In genomic region chr10:14602807-14603538, GRCh38 we compare ENCODE assay signal across 8 cellular contexts.
A peak's percentile ranks its signal among the peaks of the same experiment; 100 is the strongest.
DNase-seq lines count a peak whose midpoint lies in the region; ATAC-seq, FAIRE-seq and TF ChIP-seq lines count a peak whose summit lies in the region.

No MANE protein-coding gene starts in this region.

- H3K27me3 ChIP-seq in BE2C, result no peaks in the 10 kb centered on the region
- H3K27me3 ChIP-seq in Loucy (ENCODE audit: insufficient read depth, low read length, poor library complexity, severe bottlenecking), result no peaks in the 10 kb centered on the region

- FAIRE-seq in urothelium cell line (lab: Jason Lieb, UNC), result no peak

- H3K4me3 ChIP-seq in BE2C (ENCODE audit: low read depth, low read length), result peak overlapping the region; percentile 90
- H3K4me3 ChIP-seq in Loucy (ENCODE audit: low read length, poor library complexity, severe bottlenecking), result peak overlapping the region; percentile 82
- peak overlapping the region; percentile 97 for H3K4me3 ChIP-seq in coronary artery

- no peak for ATAC-seq in naive B cell (ENCODE audit: low read depth in 2 of 2)

- H3K9ac ChIP-seq in Loucy (ENCODE audit: low read depth, low read length, poor library complexity, severe bottlenecking), result peak overlapping the region; percentile 65

- H3K9me3 Mint-ChIP-seq in naive B cell, result no peaks in the 10 kb centered on the region

- peaks cover 12% of the 10 kb centered on the region for H4K20me1 ChIP-seq in Loucy (ENCODE audit: insufficient read depth, low read length, poor library complexity, severe bottlenecking)

- H3K4me1 ChIP-seq in BE2C (no peaks in the 10 kb centered on the region), Loucy (ENCODE audit: insufficient read depth, low read length, poor library complexity, severe bottlenecking) (peaks cover 38% of the 10 kb centered on the region)

- DNase-seq in BE2C (no peak), coronary artery (ENCODE audit: low spot score) (no peak), naive B cell (no peak), GM03348 (ENCODE audit: low spot score) (no peak), urothelium cell line (ENCODE audit: low spot score) (no peak), mucosa of gallbladder (ENCODE audit: low spot score) (no peak), hepatic stellate cell (ENCODE audit: low spot score) (no peak)

- H3F3A ChIP-seq in Loucy (ENCODE audit: low read depth), result no peaks in the 10 kb centered on the region

- H3K27ac ChIP-seq in coronary artery, result peak overlapping the region in 1 of 2 donors; percentile 91

- peak overlapping the region; percentile 86 to 96 (median 94) for H3K27ac Mint-ChIP-seq in naive B cell

- peak overlapping the region; percentile 73 for H3K4me2 ChIP-seq in Loucy (ENCODE audit: low read depth, low read length, poor library complexity, severe bottlenecking)

- H3K9me3 ChIP-seq in BE2C, result no peaks in the 10 kb centered on the region
- H3K9me3 ChIP-seq in Loucy (ENCODE audit: insufficient read depth, low read depth, low read length), result no peaks in the 10 kb centered on the region

- H3K79me2 ChIP-seq in Loucy (ENCODE audit: insufficient read depth, low read length), result peaks cover 35% of the 10 kb centered on the region

- H3K27me3 Mint-ChIP-seq in naive B cell, result no peaks in the 10 kb centered on the region

- H3K36me3 ChIP-seq in BE2C (peaks cover 33% of the 10 kb centered on the region), Loucy (ENCODE audit: insufficient read depth, low read length) (no peaks in the 10 kb centered on the region)

- H3K9me2 ChIP-seq in Loucy (replicated peaks; ENCODE audit: low read depth, low read length), result no peaks in the 10 kb centered on the region

- H2AFZ ChIP-seq in Loucy (ENCODE audit: low read length), result peak overlapping the region; percentile 13; the same call in 1 of the 2 replicates

- TF ChIP-seq CTCF in BE2C (IDR thresholded peaks at IDR 0.05; ENCODE audit: low read depth, low read length), result no peak
- no peak for TF ChIP-seq CTCF in Loucy (conservative IDR thresholded peaks at IDR 0.05; ENCODE audit: low read length)
- no peak for TF ChIP-seq CTCF in coronary artery (IDR thresholded peaks at IDR 0.05)

- H3K4me3 Mint-ChIP-seq in naive B cell, result peak overlapping the region; percentile 86 to 99 (median 96)

- peaks cover 15 to 35% of the 10 kb centered on the region in 2 donors for H3K36me3 Mint-ChIP-seq in naive B cell

- peaks cover 59 to 74% (median 74%) of the 10 kb centered on the region in 3 donors for H3K4me1 Mint-ChIP-seq in naive B cell
